Comparison of ENCODE assay signal across 4 cellular contexts in the genomic region with DNA sequence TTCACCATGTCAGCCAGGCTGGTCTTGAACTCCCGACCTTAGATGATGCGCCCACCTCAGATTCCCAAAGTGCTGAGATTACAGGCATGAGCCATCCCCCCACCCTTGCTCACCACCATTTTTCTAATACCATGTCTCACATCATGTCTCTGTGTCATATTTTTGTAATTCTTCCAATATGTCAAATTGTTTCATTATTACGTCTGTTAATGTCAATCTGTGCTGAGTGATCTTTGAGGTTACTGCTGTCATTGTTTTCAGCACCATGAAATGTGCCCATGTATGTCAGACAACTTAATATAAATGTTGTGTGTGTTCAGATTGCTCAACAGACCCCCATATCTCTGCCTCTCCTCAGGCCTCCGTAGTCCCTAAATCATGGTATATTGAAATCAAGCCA.
"Had no signal": no experiment of that assay in that cellular context is flagged by ENCODE, and none has a peak within 500 bp of the region (broad histone marks: within the 10 kb centered on the region; RNA-seq: fewer than 3 reads in every experiment).

No MANE protein-coding gene starts in this region.

- H3K27ac ChIP-seq: GM23248 had no signal

- H3K4me2 ChIP-seq: GM23338 had no signal

- H2AFZ ChIP-seq: GM23248, GM23338 had no signal

- H3K36me3 ChIP-seq: HAP-1 had no signal

- H3K9me3 ChIP-seq: HAP-1 had no signal

- ATAC-seq: GM23338, HCT116 had no signal

- H3K4me3 ChIP-seq: GM23248, GM23338, HAP-1 had no signal

- H3K9ac ChIP-seq: GM23248 had no signal
